ENCODE assay signal across 8 cellular contexts in genomic region chr13:98171806-98172569, GRCh38. TPM values are rescaled to one million over a fixed set of nuclear protein-coding genes. Genes with fewer than 3 reads are reported as not detected.
A peak's percentile ranks its signal among the peaks of the same experiment; 100 is the strongest.
DNase-seq lines count a peak whose midpoint lies in the region; ATAC-seq and TF ChIP-seq lines count a peak whose summit lies in the region.

No MANE protein-coding gene starts in this region.

- H3K79me2 ChIP-seq in ACC112 (ENCODE audit: control insufficient read depth, insufficient read depth, low read length, unreplicated experiment), result peaks cover 21% of the 10 kb centered on the region

- peak overlapping the region; percentile 95 for H3K27ac ChIP-seq in ACC112 (ENCODE audit: low read depth, low read length)
- H3K27ac ChIP-seq in SJSA1, result peak overlapping the region; percentile 77
- H3K27ac ChIP-seq in CD8-positive, alpha-beta T cell (ENCODE audit: low read depth, low read length), result no peak overlapping the region

- peaks cover 70% of the 10 kb centered on the region for H3K4me1 Mint-ChIP-seq in nephron
- H3K4me1 Mint-ChIP-seq in CD8-positive, alpha-beta T cell (ENCODE audit: low read depth), result no peaks in the 10 kb centered on the region

- TF ChIP-seq CTCF in fibroblast of the aortic adventitia (IDR thresholded peaks at IDR 0.05; ENCODE audit: insufficient read depth, low read length), result no peak
- TF ChIP-seq CTCF in nephron (IDR thresholded peaks at IDR 0.05; ENCODE audit: unreplicated experiment in 3 of 3), result no peak
- TF ChIP-seq CTCF in CD8-positive, alpha-beta T cell (IDR thresholded peaks at IDR 0.05), result no peak

- no peak for ATAC-seq in CD8-positive, alpha-beta T cell
- ATAC-seq in HG03108 (IDR thresholded peaks at IDR 0.05; ENCODE audit: unreplicated experiment) (no peak), GM21515 (IDR thresholded peaks at IDR 0.05; ENCODE audit: unreplicated experiment) (no peak)

- CTCF ChIA-PET in CD8-positive, alpha-beta T cell (lab: Charles Lee), result no interaction called here

- intact Hi-C loops in CD8-positive, alpha-beta T cell (cut with DNase I, micrococcal nuclease), result no loop called here

- H2AFZ ChIP-seq in ACC112 (ENCODE audit: low read length, unreplicated experiment), result peak overlapping the region; percentile 97

- H3K27me3 ChIP-seq in ACC112 (ENCODE audit: insufficient read depth, low read length), result no peaks in the 10 kb centered on the region
- no peaks in the 10 kb centered on the region for H3K27me3 ChIP-seq in SJSA1 (replicated peaks)
- H3K27me3 ChIP-seq in CD8-positive, alpha-beta T cell (ENCODE audit: insufficient read depth, low read length), result no peaks in the 10 kb centered on the region

- H3K4me3 ChIP-seq in ACC112 (ENCODE audit: low read depth, low read length) (peak overlapping the region; percentile 72), SJSA1 (no peak overlapping the region), fibroblast of the aortic adventitia (ENCODE audit: low read depth, low read length) (peak overlapping the region; percentile 9)
- no peak overlapping the region for H3K4me3 ChIP-seq in CD8-positive, alpha-beta T cell (ENCODE audit: low read depth, low read length)

- peak overlapping the region; percentile 14 to 51 (median 43) for H3K4me3 Mint-ChIP-seq in nephron
- no peak overlapping the region for H3K4me3 Mint-ChIP-seq in CD8-positive, alpha-beta T cell

- H3K36me3 Mint-ChIP-seq in nephron (ENCODE audit: low read depth), result peaks cover 35% of the 10 kb centered on the region
- H3K36me3 Mint-ChIP-seq in CD8-positive, alpha-beta T cell, result no peaks in the 10 kb centered on the region

- H3K27me3 Mint-ChIP-seq in nephron (ENCODE audit: low read depth), result peaks cover 3% of the 10 kb centered on the region
- peaks cover 4% of the 10 kb centered on the region for H3K27me3 Mint-ChIP-seq in CD8-positive, alpha-beta T cell (ENCODE audit: low read depth)

- DNase-seq in SJSA1 (ENCODE audit: low read depth in 1 of 2, low spot score in 2 of 2) (peak; percentile 47 to 55), fibroblast of the aortic adventitia (ENCODE audit: low read depth) (peak; percentile 50)
- DNase-seq in CD8-positive, alpha-beta T cell, result no peak
- no peak for DNase-seq in activated CD4-positive, alpha-beta T cell treated with anti-CD3 and anti-CD28 coated beads for 48 hours

- peak overlapping the region; percentile 92 to 97 (median 94) for H3K27ac Mint-ChIP-seq in nephron
- H3K27ac Mint-ChIP-seq in CD8-positive, alpha-beta T cell, result no peak overlapping the region

- H3K9me3 Mint-ChIP-seq in nephron, result peaks cover 3% of the 10 kb centered on the region
- no peaks in the 10 kb centered on the region for H3K9me3 Mint-ChIP-seq in CD8-positive, alpha-beta T cell

- H3K4me1 ChIP-seq in ACC112 (ENCODE audit: control insufficient read depth, insufficient read depth, low read length, unreplicated experiment), result peaks cover 39% of the 10 kb centered on the region
- peaks cover 63% of the 10 kb centered on the region for H3K4me1 ChIP-seq in SJSA1 (replicated peaks)
- no peaks in the 10 kb centered on the region for H3K4me1 ChIP-seq in CD8-positive, alpha-beta T cell (ENCODE audit: insufficient read depth, low read length)

- POLR2A ChIA-PET in CD8-positive, alpha-beta T cell (lab: Charles Lee), result no interaction called here

- H3K36me3 ChIP-seq in ACC112 (ENCODE audit: insufficient read depth, low read length) (no peaks in the 10 kb centered on the region), SJSA1 (peaks cover 6% of the 10 kb centered on the region)
- no peaks in the 10 kb centered on the region for H3K36me3 ChIP-seq in CD8-positive, alpha-beta T cell (ENCODE audit: insufficient read depth, low read length)

- no peaks in the 10 kb centered on the region for H3K9me3 ChIP-seq in SJSA1 (replicated peaks)
- no peaks in the 10 kb centered on the region for H3K9me3 ChIP-seq in CD8-positive, alpha-beta T cell (ENCODE audit: low read length)

RNA-seq across cellular contexts. Expression of gene RNF113B, which starts 5.1 kb away (rescaled TPM):
- not detected in 2 replicates for total RNA-seq in SJSA1 (2014; rRNA removed; shearing (Covaris generic))
- total RNA-seq in fibroblast of the aortic adventitia (ENCODE audit: low replicate concordance), result not detected in 2 replicates
- total RNA-seq in CD8-positive, alpha-beta T cell, result not detected

RNA-seq across cellular contexts. Expression of gene FARP1, which starts 29.1 kb away (rescaled TPM):
- total RNA-seq in SJSA1 (2014; rRNA removed; shearing (Covaris generic)), result 25.6 and 31.3 TPM in 2 replicates
- 16.2 and 20.3 TPM in 2 replicates for total RNA-seq in fibroblast of the aortic adventitia (ENCODE audit: low replicate concordance)
- total RNA-seq in CD8-positive, alpha-beta T cell, result under 1 TPM; 0.17 to 0.30 TPM

Comparison
In these comparisons a context has a peak if more than half of its experiments do, and no peak if none do; other contexts are left out.
1. H3K4me3 ChIP-seq: peak in ACC112 (single experiment) and fibroblast of the aortic adventitia (single experiment); none in SJSA1 (single experiment) and CD8-positive, alpha-beta T cell (single experiment).
2. DNase-seq: peak in SJSA1 (2 of 2) and fibroblast of the aortic adventitia (single experiment); none in CD8-positive, alpha-beta T cell (0 of 7) and activated CD4-positive, alpha-beta T cell treated with anti-CD3 and anti-CD28 coated beads for 48 hours (single experiment).
3. RNA of gene FARP1, which starts 29.1 kb away (total RNA-seq): 25.6 to 31.3 TPM in SJSA1 and 16.2 to 20.3 TPM in fibroblast of the aortic adventitia; 0.17 to 0.30 TPM in CD8-positive, alpha-beta T cell; every median in the first group is over 10 times any median in the second.